Comparison of ENCODE assay signal across 1 cellular context in the genomic region with DNA sequence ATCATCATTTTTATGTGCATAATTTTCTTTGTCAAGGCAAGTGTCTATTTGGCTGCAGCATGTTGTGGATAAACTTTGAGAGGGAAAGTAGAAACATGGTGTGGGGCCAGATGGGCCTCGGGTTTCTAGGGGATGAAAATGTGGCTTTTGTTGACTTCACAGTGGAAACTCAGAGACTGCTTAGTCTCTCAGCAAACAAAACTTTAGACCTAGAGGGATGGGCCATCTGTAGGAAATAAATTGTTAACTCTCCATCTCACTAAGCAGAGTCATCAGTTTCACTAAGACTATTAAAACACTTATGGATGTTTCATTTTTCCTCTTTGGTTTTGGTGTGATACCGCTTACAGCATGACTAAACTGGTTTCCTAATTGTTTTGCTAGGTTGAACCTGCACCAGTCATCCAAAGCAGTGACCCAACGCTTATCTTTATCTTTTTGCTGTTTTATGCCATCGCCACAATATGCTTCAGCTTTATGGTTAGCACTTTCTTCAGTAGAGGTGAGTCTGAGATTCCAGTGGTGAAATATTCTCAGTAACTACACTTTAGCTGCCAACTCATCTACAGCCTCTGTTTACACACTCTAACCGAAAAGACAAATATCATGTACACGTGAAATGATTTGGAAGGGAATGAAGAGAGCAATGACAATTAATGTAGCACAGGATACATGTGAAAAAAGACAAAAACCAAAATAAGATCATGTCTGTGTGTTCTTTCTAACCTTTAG.
TF ChIP-seq lines count a peak whose summit lies in the region.

No MANE protein-coding gene starts in this region.

TF ChIP-seq in HepG2, 621 proteins besides CTCF, POLR2A, EP300 and RAD21 (continued from another document and continues in another):
- TF ChIP-seq MNT (IDR thresholded peaks at IDR 0.05) (peak; percentile 29; the same call in 1 of the 2 replicates), ZNF607 (CRISPR knock-in tag; IDR thresholded peaks at IDR 0.05; ENCODE audit: borderline replicate concordance) (no peak), ZNF746 (CRISPR knock-in tag; IDR thresholded peaks at IDR 0.05) (no peak), STAG1 (CRISPR knock-in tag; IDR thresholded peaks at IDR 0.05) (no peak), ZNF530 (CRISPR knock-in tag; IDR thresholded peaks at IDR 0.05; ENCODE audit: low read depth) (no peak), ZNF556 (CRISPR knock-in tag; IDR thresholded peaks at IDR 0.05; ENCODE audit: borderline replicate concordance) (no peak), HNF1B (CRISPR knock-in tag; IDR thresholded peaks at IDR 0.05) (peak; percentile 32; the same call in 1 of the 2 replicates), DBP (CRISPR knock-in tag; IDR thresholded peaks at IDR 0.05; ENCODE audit: not compliant biosample characterization) (no peak), HMGXB4 (CRISPR knock-in tag; IDR thresholded peaks at IDR 0.05; ENCODE audit: borderline replicate concordance in 1 of 2, low read depth in 1 of 2) (no peak), MED13 (CRISPR knock-in tag; IDR thresholded peaks at IDR 0.05) (no peak), HNRNPL (IDR thresholded peaks at IDR 0.05; ENCODE audit: low read depth, low read length) (no peak), TAF15 (IDR thresholded peaks at IDR 0.05; ENCODE audit: low read depth, low read length, poor library complexity, severe bottlenecking) (no peak), ZNF317 (CRISPR knock-in tag; IDR thresholded peaks at IDR 0.05) (0 out of 2 replicates have a peak, but pooled peaks have one; percentile 34), ZNF704 (CRISPR knock-in tag; IDR thresholded peaks at IDR 0.05; ENCODE audit: borderline replicate concordance) (no peak), NKX3-1 (CRISPR knock-in tag; IDR thresholded peaks at IDR 0.05) (peak; percentile 56; the same call in 1 of the 2 replicates), ZKSCAN5 (CRISPR knock-in tag; IDR thresholded peaks at IDR 0.05) (no peak), ZNF44 (CRISPR knock-in tag; IDR thresholded peaks at IDR 0.05) (no peak), HOMEZ (CRISPR knock-in tag; IDR thresholded peaks at IDR 0.05; ENCODE audit: low read depth) (peak; percentile 39; the same call in 1 of the 2 replicates), POGZ (CRISPR knock-in tag; IDR thresholded peaks at IDR 0.05) (0 out of 2 replicates have a peak, but pooled peaks have one; percentile 41), ZNF343 (CRISPR knock-in tag; IDR thresholded peaks at IDR 0.05) (no peak), KDM6A (CRISPR knock-in tag; IDR thresholded peaks at IDR 0.05; ENCODE audit: low read depth) (peak; percentile 76), YY1 (IDR thresholded peaks at IDR 0.05; ENCODE audit: insufficient read depth, insufficient replicate concordance, low read depth, low read length) (no peak), BCL6 (CRISPR knock-in tag; IDR thresholded peaks at IDR 0.05) (peak; percentile 23; the same call in 1 of the 2 replicates), NR3C1 (CRISPR knock-in tag; IDR thresholded peaks at IDR 0.05) (no peak), BORCS8-MEF2B (CRISPR knock-in tag; IDR thresholded peaks at IDR 0.05) (no peak), CENPT (CRISPR knock-in tag; IDR thresholded peaks at IDR 0.05; ENCODE audit: low read depth) (no peak)
- TF ChIP-seq, protein P1, sequence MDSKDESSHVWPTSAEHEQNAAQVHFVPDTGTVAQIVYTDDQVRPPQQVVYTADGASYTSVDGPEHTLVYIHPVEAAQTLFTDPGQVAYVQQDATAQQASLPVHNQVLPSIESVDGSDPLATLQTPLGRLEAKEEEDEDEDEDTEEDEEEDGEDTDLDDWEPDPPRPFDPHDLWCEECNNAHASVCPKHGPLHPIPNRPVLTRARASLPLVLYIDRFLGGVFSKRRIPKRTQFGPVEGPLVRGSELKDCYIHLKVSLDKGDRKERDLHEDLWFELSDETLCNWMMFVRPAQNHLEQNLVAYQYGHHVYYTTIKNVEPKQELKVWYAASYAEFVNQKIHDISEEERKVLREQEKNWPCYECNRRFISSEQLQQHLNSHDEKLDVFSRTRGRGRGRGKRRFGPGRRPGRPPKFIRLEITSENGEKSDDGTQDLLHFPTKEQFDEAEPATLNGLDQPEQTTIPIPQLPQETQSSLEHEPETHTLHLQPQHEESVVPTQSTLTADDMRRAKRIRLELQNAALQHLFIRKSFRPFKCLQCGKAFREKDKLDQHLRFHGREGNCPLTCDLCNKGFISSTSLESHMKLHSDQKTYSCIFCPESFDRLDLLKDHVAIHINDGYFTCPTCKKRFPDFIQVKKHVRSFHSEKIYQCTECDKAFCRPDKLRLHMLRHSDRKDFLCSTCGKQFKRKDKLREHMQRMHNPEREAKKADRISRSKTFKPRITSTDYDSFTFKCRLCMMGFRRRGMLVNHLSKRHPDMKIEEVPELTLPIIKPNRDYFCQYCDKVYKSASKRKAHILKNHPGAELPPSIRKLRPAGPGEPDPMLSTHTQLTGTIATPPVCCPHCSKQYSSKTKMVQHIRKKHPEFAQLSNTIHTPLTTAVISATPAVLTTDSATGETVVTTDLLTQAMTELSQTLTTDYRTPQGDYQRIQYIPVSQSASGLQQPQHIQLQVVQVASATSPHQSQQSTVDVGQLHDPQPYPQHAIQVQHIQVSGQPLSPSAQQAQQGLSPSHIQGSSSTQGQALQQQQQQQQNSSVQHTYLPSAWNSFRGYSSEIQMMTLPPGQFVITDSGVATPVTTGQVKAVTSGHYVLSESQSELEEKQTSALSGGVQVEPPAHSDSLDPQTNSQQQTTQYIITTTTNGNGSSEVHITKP (CRISPR knock-in tag; IDR thresholded peaks at IDR 0.05; ENCODE audit: low read depth), result peak; percentile 40; the same call in 1 of the 2 replicates
- TF ChIP-seq, protein P2, sequence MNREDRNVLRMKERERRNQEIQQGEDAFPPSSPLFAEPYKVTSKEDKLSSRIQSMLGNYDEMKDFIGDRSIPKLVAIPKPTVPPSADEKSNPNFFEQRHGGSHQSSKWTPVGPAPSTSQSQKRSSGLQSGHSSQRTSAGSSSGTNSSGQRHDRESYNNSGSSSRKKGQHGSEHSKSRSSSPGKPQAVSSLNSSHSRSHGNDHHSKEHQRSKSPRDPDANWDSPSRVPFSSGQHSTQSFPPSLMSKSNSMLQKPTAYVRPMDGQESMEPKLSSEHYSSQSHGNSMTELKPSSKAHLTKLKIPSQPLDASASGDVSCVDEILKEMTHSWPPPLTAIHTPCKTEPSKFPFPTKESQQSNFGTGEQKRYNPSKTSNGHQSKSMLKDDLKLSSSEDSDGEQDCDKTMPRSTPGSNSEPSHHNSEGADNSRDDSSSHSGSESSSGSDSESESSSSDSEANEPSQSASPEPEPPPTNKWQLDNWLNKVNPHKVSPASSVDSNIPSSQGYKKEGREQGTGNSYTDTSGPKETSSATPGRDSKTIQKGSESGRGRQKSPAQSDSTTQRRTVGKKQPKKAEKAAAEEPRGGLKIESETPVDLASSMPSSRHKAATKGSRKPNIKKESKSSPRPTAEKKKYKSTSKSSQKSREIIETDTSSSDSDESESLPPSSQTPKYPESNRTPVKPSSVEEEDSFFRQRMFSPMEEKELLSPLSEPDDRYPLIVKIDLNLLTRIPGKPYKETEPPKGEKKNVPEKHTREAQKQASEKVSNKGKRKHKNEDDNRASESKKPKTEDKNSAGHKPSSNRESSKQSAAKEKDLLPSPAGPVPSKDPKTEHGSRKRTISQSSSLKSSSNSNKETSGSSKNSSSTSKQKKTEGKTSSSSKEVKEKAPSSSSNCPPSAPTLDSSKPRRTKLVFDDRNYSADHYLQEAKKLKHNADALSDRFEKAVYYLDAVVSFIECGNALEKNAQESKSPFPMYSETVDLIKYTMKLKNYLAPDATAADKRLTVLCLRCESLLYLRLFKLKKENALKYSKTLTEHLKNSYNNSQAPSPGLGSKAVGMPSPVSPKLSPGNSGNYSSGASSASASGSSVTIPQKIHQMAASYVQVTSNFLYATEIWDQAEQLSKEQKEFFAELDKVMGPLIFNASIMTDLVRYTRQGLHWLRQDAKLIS (CRISPR knock-in tag; IDR thresholded peaks at IDR 0.05), result no peak
